11 cellular contexts compared by ENCODE assay signal in genomic region chr4:124803641-124804040, GRCh38.
DNase-seq lines count a peak whose midpoint lies in the region; ATAC-seq lines count a peak whose summit lies in the region.
"Had no signal": no experiment of that assay in that cellular context is flagged by ENCODE, and none has a peak within 500 bp of the region (broad histone marks: within the 10 kb centered on the region; RNA-seq: fewer than 3 reads in every experiment).

No MANE protein-coding gene starts in this region.

- no peak overlapping the region for H2BK120ac ChIP-seq in mesenchymal stem cell (ENCODE audit: low read depth, low read length)

- H3K4ac ChIP-seq in mesenchymal stem cell (ENCODE audit: low read depth in 1 of 2, low read length in 2 of 2) = no peak overlapping the region

- DNase-seq in RKO (ENCODE audit: low spot score) (peak; percentile 56), mesenchymal stem cell (peak; percentile 11), Karpas-422 (no peak), KBM-7 (no peak), NCI-H2227 (lab: John Stamatoyannopoulos, UW; ENCODE audit: unreplicated experiment) (no peak)
- DNase-seq in activated CD8-positive, alpha-beta memory T cell treated with anti-CD3 and anti-CD28 coated beads for 24 hours = no peak
- DNase-seq: activated naive CD8-positive, alpha-beta T cell treated with anti-CD3 and anti-CD28 coated beads, Interleukin-2, amount 10 ng/mL, durations not matched to agents 7 days and 5 days; NCI-H1048; WERI-Rb-1 had no signal

- no peak overlapping the region for H2BK12ac ChIP-seq in mesenchymal stem cell (ENCODE audit: low read length in 2 of 2)

- H3K14ac ChIP-seq in mesenchymal stem cell (ENCODE audit: low read length in 2 of 2) = no peak overlapping the region

- H3K4me1 ChIP-seq in mesenchymal stem cell (ENCODE audit: control insufficient read depth, insufficient read depth, low read depth, low read length) (no peaks in the 10 kb centered on the region), Karpas-422 (ENCODE audit: low read length) (no peaks in the 10 kb centered on the region)

- H2BK5ac ChIP-seq in mesenchymal stem cell (ENCODE audit: low read depth, low read length, poor library complexity, severe bottlenecking) = no peak overlapping the region

- H3K9me3 ChIP-seq in mesenchymal stem cell (ENCODE audit: control insufficient read depth, low read length) (no peaks in the 10 kb centered on the region), Karpas-422 (ENCODE audit: low read length) (peaks cover 21% of the 10 kb centered on the region)

- H3K4me3 ChIP-seq in mesenchymal stem cell (ENCODE audit: insufficient read depth in 1 of 2, low read depth in 1 of 2, low read length in 2 of 2) = no peak overlapping the region
- no peak overlapping the region for H3K4me3 ChIP-seq in Karpas-422 (ENCODE audit: low read length)

- H3K23ac ChIP-seq in mesenchymal stem cell (ENCODE audit: low read length in 2 of 2) = no peak overlapping the region

- H4K20me1 ChIP-seq in Karpas-422 (ENCODE audit: insufficient read depth, low read depth, low read length) = no peaks in the 10 kb centered on the region

- no peak overlapping the region for H3K4me2 ChIP-seq in mesenchymal stem cell (ENCODE audit: low read length, poor library complexity, severe bottlenecking)
- H3K4me2 ChIP-seq in Karpas-422 (ENCODE audit: low read depth, low read length, poor library complexity, severe bottlenecking) = no peak overlapping the region

- no peak overlapping the region for H2AK5ac ChIP-seq in mesenchymal stem cell (ENCODE audit: low read length, severe bottlenecking)

- H2AFZ ChIP-seq in mesenchymal stem cell (ENCODE audit: low read depth, low read length) = no peak overlapping the region
- no peak overlapping the region for H2AFZ ChIP-seq in Karpas-422 (ENCODE audit: low read length)

- no peak overlapping the region for H4K8ac ChIP-seq in mesenchymal stem cell (ENCODE audit: low read length)

- ATAC-seq in GM19043 (IDR thresholded peaks at IDR 0.05; ENCODE audit: low read depth, unreplicated experiment) = peak; percentile 38
- peak; percentile 57 for ATAC-seq in HG02943 (IDR thresholded peaks at IDR 0.05; ENCODE audit: low read depth, unreplicated experiment)

- H3K36me3 ChIP-seq in mesenchymal stem cell (ENCODE audit: control insufficient read depth in 1 of 2, insufficient read depth in 2 of 2, low read depth in 1 of 2, low read length in 2 of 2) (no peaks in the 10 kb centered on the region), Karpas-422 (ENCODE audit: insufficient read depth, low read length) (no peaks in the 10 kb centered on the region)
- H3K36me3 ChIP-seq: WERI-Rb-1 had no signal

- H3K27me3 ChIP-seq in mesenchymal stem cell (ENCODE audit: control insufficient read depth in 1 of 2, insufficient read depth in 1 of 2, low read length in 2 of 2) = no peaks in the 10 kb centered on the region
- no peaks in the 10 kb centered on the region for H3K27me3 ChIP-seq in Karpas-422 (ENCODE audit: low read length)

- no peak overlapping the region for H3K9ac ChIP-seq in mesenchymal stem cell (ENCODE audit: low read length)
- H3K9ac ChIP-seq in Karpas-422 (ENCODE audit: low read length) = no peak overlapping the region

- H3K79me1 ChIP-seq in mesenchymal stem cell (replicated peaks; ENCODE audit: low read length, poor library complexity, severe bottlenecking) = no peaks in the 10 kb centered on the region

- in situ Hi-C loops in KBM-7 (cut with MboI; ENCODE audit: low pct_unique_long_range_greater_than_20kb, low sequenced_read_pairs) = no loop called here

- H3K18ac ChIP-seq in mesenchymal stem cell (ENCODE audit: low read depth in 1 of 2, low read length in 2 of 2) = no peak overlapping the region

- H3K27ac ChIP-seq in mesenchymal stem cell (ENCODE audit: low read length, poor library complexity, severe bottlenecking) (no peak overlapping the region), Karpas-422 (ENCODE audit: low read length) (no peak overlapping the region)
- H3K27ac ChIP-seq: WERI-Rb-1 had no signal

- H3K9me2 ChIP-seq in Karpas-422 (replicated peaks; ENCODE audit: insufficient read depth, low read length) = no peaks in the 10 kb centered on the region

- no peaks in the 10 kb centered on the region for H3K79me2 ChIP-seq in Karpas-422 (ENCODE audit: low read length)

- WGBS in mesenchymal stem cell = no CpG with 5 or more reads among the region's 1 CpG

- no peak overlapping the region for H4K91ac ChIP-seq in mesenchymal stem cell (ENCODE audit: low read length)

- no peak overlapping the region for H2BK15ac ChIP-seq in mesenchymal stem cell (ENCODE audit: low read depth, poor library complexity, severe bottlenecking)

Comparison
In these comparisons a context has a peak if more than half of its experiments do, and no peak if none do; other contexts are left out.
1. DNase-seq: peak in RKO (single experiment) and mesenchymal stem cell (single experiment); none in Karpas-422 (single experiment), KBM-7 (single experiment), activated CD8-positive, alpha-beta memory T cell treated with anti-CD3 and anti-CD28 coated beads for 24 hours (single experiment) and NCI-H2227 (single experiment).